Comparison of ENCODE assay signal across 7 cellular contexts in the genomic region with DNA sequence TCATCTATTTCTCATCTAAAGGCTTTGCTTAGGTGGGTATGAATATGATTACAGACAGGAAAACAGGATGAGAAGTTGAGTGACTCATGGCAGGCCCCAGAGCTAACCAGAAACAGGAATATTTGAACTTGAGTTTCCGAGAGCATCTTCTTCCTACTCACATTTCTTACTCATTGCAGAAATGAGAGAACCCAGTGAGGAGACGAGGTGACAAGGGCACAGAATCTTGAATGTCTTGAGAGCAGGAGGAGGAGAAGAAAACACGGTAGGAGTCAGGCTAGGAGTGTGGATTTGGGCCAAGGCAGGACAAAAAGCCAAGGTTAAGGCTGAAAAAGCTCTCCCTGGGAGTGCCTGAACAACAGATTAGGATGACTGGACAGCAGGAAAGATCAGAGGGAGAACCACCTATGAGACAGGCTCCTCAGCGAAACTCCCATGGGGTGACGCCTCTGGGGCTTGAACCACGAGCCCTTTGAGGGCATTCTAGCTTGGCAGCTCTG. TPM values are rescaled to one million over a fixed set of nuclear protein-coding genes. Genes with fewer than 3 reads are reported as not detected.
DNase-seq lines count a peak whose midpoint lies in the region; ATAC-seq and TF ChIP-seq lines count a peak whose summit lies in the region.
"Had no signal": no experiment of that assay in that cellular context is flagged by ENCODE, and none has a peak within 500 bp of the region (broad histone marks: within the 10 kb centered on the region; RNA-seq: fewer than 3 reads in every experiment).

No MANE protein-coding gene starts in this region.

- H3K4me1 ChIP-seq in lower lobe of right lung: peaks cover 31% of the 10 kb centered on the region

- H3K4me1 Mint-ChIP-seq in activated naive CD8-positive, alpha-beta T cell treated with anti-CD3 and anti-CD28 coated beads, Interleukin-2, amount 50 U/mL, for 24 hours: peaks cover 76% of the 10 kb centered on the region

- H3K9me3 ChIP-seq in lower lobe of right lung: no peaks in the 10 kb centered on the region
- H3K9me3 ChIP-seq: SJSA1 had no signal

- H3K36me3 Mint-ChIP-seq in activated naive CD8-positive, alpha-beta T cell treated with anti-CD3 and anti-CD28 coated beads, Interleukin-2, amount 50 U/mL, for 24 hours (ENCODE audit: low read depth): peaks cover 25% of the 10 kb centered on the region

- peak; percentile 87 for DNase-seq in M059J (ENCODE audit: low read depth)
- peak; percentile 52 for DNase-seq in activated naive CD8-positive, alpha-beta T cell treated with anti-CD3 and anti-CD28 coated beads, Interleukin-2, amount 50 U/mL, for 24 hours
- peak; percentile 64 for DNase-seq in renal cortical epithelial cell (ENCODE audit: low read depth)
- no peak for DNase-seq in lower leg skin (ENCODE audit: low spot score in 2 of 2)
- DNase-seq in NCI-H510A (lab: John Stamatoyannopoulos, UW): no peak
- DNase-seq in lower lobe of right lung: no peak

- no peak for TF ChIP-seq POLR2A in lower leg skin (IDR thresholded peaks at IDR 0.05)

- no peaks in the 10 kb centered on the region for H3K27me3 ChIP-seq in lower lobe of right lung (ENCODE audit: low read depth)
- H3K27me3 ChIP-seq: SJSA1 had no signal

- peak overlapping the region; percentile 100 for H3K27ac Mint-ChIP-seq in activated naive CD8-positive, alpha-beta T cell treated with anti-CD3 and anti-CD28 coated beads, Interleukin-2, amount 50 U/mL, for 24 hours

- intact Hi-C loops in lower leg skin (cut with DNase I; ENCODE audit: low total_unique reads): no loop called here
- intact Hi-C loops in lower lobe of right lung (cut with DNase I): no loop called here

- H3K4me3 Mint-ChIP-seq in activated naive CD8-positive, alpha-beta T cell treated with anti-CD3 and anti-CD28 coated beads, Interleukin-2, amount 50 U/mL, for 24 hours: peak overlapping the region; percentile 94

- no peak overlapping the region for H3K4me3 ChIP-seq in lower leg skin (ENCODE audit: low read depth, poor library complexity, severe bottlenecking)
- no peak overlapping the region for H3K4me3 ChIP-seq in lower lobe of right lung
- H3K4me3 ChIP-seq: SJSA1 had no signal

- no peak for TF ChIP-seq CTCF in lower leg skin (IDR thresholded peaks at IDR 0.05)
- no peak for TF ChIP-seq CTCF in lower lobe of right lung (IDR thresholded peaks at IDR 0.05)

- H3K36me3 ChIP-seq in lower lobe of right lung: no peaks in the 10 kb centered on the region

- peaks cover 2% of the 10 kb centered on the region for H3K27me3 Mint-ChIP-seq in activated naive CD8-positive, alpha-beta T cell treated with anti-CD3 and anti-CD28 coated beads, Interleukin-2, amount 50 U/mL, for 24 hours

- peak; percentile 55 for ATAC-seq in activated naive CD8-positive, alpha-beta T cell treated with anti-CD3 and anti-CD28 coated beads, Interleukin-2, amount 50 U/mL, for 24 hours
- ATAC-seq in lower lobe of right lung: no peak

- peaks cover 4% of the 10 kb centered on the region for H3K9me3 Mint-ChIP-seq in activated naive CD8-positive, alpha-beta T cell treated with anti-CD3 and anti-CD28 coated beads, Interleukin-2, amount 50 U/mL, for 24 hours

- WGBS in lower leg skin, 2 donors: 49 to 56% methylated on average over 6 of the region's 6 CpGs

- no peak overlapping the region for H3K27ac ChIP-seq in lower lobe of right lung
- H3K27ac ChIP-seq: SJSA1 had no signal

RNA-seq across cellular contexts. Expression of a gene that starts 3.0 kb away (rescaled TPM):
- total RNA-seq in M059J (2014; rRNA removed; shearing (Covaris generic)): 949 and 1,198 TPM in 2 replicates
- 433 and 552 TPM in 2 replicates for total RNA-seq in renal cortical epithelial cell
- 100 to 1,000 TPM; 151 to 289 (median 240) TPM for total RNA-seq in lower leg skin
- total RNA-seq in lower lobe of right lung: 133 TPM

RNA-seq across cellular contexts. Expression of a gene that starts 21.8 kb away (rescaled TPM):
- 10.2 and 19.3 TPM in 2 replicates for total RNA-seq in M059J (2014; rRNA removed; shearing (Covaris generic))
- total RNA-seq in renal cortical epithelial cell (22.6 and 29.2 TPM in 2 replicates), lower leg skin (10 to 100 TPM; 14.6 to 30.9 (median 22.6) TPM), lower lobe of right lung (24.0 TPM)

RNA-seq across cellular contexts. Expression of a gene that starts 22.8 kb away (rescaled TPM):
- 68.9 and 69.3 TPM in 2 replicates for total RNA-seq in M059J (2014; rRNA removed; shearing (Covaris generic))
- total RNA-seq in renal cortical epithelial cell (26.5 and 35.3 TPM in 2 replicates), lower leg skin (10 to 100 TPM; 13.9 to 33.0 (median 26.2) TPM), lower lobe of right lung (31.0 TPM)

RNA-seq across cellular contexts. Expression of a gene that starts 23.0 kb away (rescaled TPM):
- total RNA-seq in M059J (2014; rRNA removed; shearing (Covaris generic)): 63.3 and 67.8 TPM in 2 replicates
- 30.2 and 39.2 TPM in 2 replicates for total RNA-seq in renal cortical epithelial cell
- total RNA-seq in lower leg skin: 10 to 100 TPM; 12.1 to 21.8 (median 16.1) TPM
- total RNA-seq in lower lobe of right lung: 56.5 TPM

Comparison
In these comparisons a context has a peak if more than half of its experiments do, and no peak if none do; other contexts are left out.
1. DNase-seq: peak in M059J (single experiment), activated naive CD8-positive, alpha-beta T cell treated with anti-CD3 and anti-CD28 coated beads, Interleukin-2, amount 50 U/mL, for 24 hours (single experiment) and renal cortical epithelial cell (single experiment); none in lower leg skin (0 of 2), NCI-H510A (single experiment) and lower lobe of right lung (single experiment).